In genomic region chr20:60254901-60255411, GRCh38 we compare ENCODE assay signal across 13 cellular contexts.
A peak's percentile ranks its signal among the peaks of the same experiment; 100 is the strongest.
DNase-seq lines count a peak whose midpoint lies in the region; ATAC-seq and TF ChIP-seq lines count a peak whose summit lies in the region.
"Had no signal": no experiment of that assay in that cellular context is flagged by ENCODE, and none has a peak within 500 bp of the region (broad histone marks: within the 10 kb centered on the region; RNA-seq: fewer than 3 reads in every experiment).

No MANE protein-coding gene starts in this region.

- H3K4me1 ChIP-seq in right lobe of liver = peaks cover 0 to 4% (median 0%) of the 10 kb centered on the region in 4 donors
- H3K4me1 ChIP-seq in Caco-2 = no peaks in the 10 kb centered on the region
- H3K4me1 ChIP-seq in Peyer's patch = no peaks in the 10 kb centered on the region

- CTCF ChIA-PET in Caco-2 (lab: Charles Lee) = no interaction called here

- H3K36me3 ChIP-seq in KOPT-K1 (ENCODE audit: insufficient read depth, low read length) = peaks cover 37% of the 10 kb centered on the region
- no peaks in the 10 kb centered on the region for H3K36me3 ChIP-seq in right lobe of liver
- H3K36me3 ChIP-seq in Caco-2 (ENCODE audit: control insufficient read depth, insufficient read depth, low read length) = no peaks in the 10 kb centered on the region
- no peaks in the 10 kb centered on the region for H3K36me3 ChIP-seq in Peyer's patch
- H3K36me3 ChIP-seq: tibial nerve had no signal

- no peaks in the 10 kb centered on the region for H3K9me3 Mint-ChIP-seq in Caco-2 (ENCODE audit: unreplicated experiment)

- WGBS in right lobe of liver (ENCODE audit: insufficient coverage, low coverage, low lambda C conversion rate, missing lambda C conversion rate) = 26% methylated on average over 6 of the region's 6 CpGs

- no TSS peak for BruUV-seq in Caco-2 (replicated peaks; lab: Mats Ljungman, UMichigan)

- no peaks in the 10 kb centered on the region for H3K9me3 ChIP-seq in KOPT-K1 (ENCODE audit: insufficient read depth, low read length, poor library complexity, severe bottlenecking)
- H3K9me3 ChIP-seq in right lobe of liver = no peaks in the 10 kb centered on the region
- H3K9me3 ChIP-seq in Caco-2 = 0 out of 2 replicates have a peak, but pooled peaks cover 3% of the 10 kb centered on the region
- H3K9me3 ChIP-seq in Peyer's patch = no peaks in the 10 kb centered on the region
- H3K9me3 ChIP-seq: tibial nerve had no signal

- no peaks in the 10 kb centered on the region for H3K36me3 Mint-ChIP-seq in Caco-2 (ENCODE audit: insufficient read depth, unreplicated experiment)

- peaks cover 35% of the 10 kb centered on the region for H3K27me3 Mint-ChIP-seq in Caco-2 (ENCODE audit: insufficient read depth, unreplicated experiment)

- H3K4me1 Mint-ChIP-seq in Caco-2 (ENCODE audit: low read depth, unreplicated experiment) = no peaks in the 10 kb centered on the region

- H3K27me3 ChIP-seq in right lobe of liver (no peaks in the 10 kb centered on the region), Caco-2 (replicated peaks; ENCODE audit: control insufficient read depth, insufficient read depth, low read length) (peaks cover 2% of the 10 kb centered on the region; the same call in 1 of the 2 replicates), Peyer's patch (no peaks in the 10 kb centered on the region)
- H3K27me3 ChIP-seq: tibial nerve had no signal

- DNase-seq in COLO829 (ENCODE audit: low spot score) (peak; percentile 59), astrocyte of the hippocampus (ENCODE audit: low read depth, low spot score) (peak; percentile 23), right lobe of liver (no peak), Caco-2 (no peak), NCI-H128 (lab: John Stamatoyannopoulos, UW; ENCODE audit: unreplicated experiment) (no peak), Peyer's patch (no peak)
- DNase-seq: effector CD8-positive, alpha-beta T cell; H9; NCI-H1436; nucleus accumbens had no signal

- ATAC-seq in right lobe of liver (peak; percentile 26 to 68 (median 56)), HG02840 (IDR thresholded peaks at IDR 0.05; ENCODE audit: low FRiP score, unreplicated experiment) (no peak)

- POLR2A ChIA-PET in Caco-2 (lab: Charles Lee) = no interaction called here

- H3K27ac ChIP-seq in KOPT-K1 (ENCODE audit: low read depth, low read length, poor library complexity, severe bottlenecking) = peak overlapping the region; percentile 70
- peak overlapping the region in 1 of 3 donors; percentile 24 for H3K27ac ChIP-seq in right lobe of liver
- no peak overlapping the region for H3K27ac ChIP-seq in Peyer's patch
- H3K27ac ChIP-seq: tibial nerve had no signal

- intact Hi-C loops in right lobe of liver (cut with DNase I) = loop anchor here in 1 of 2 donors (10.0 kb wide), 1 partner anchor 190 kb away; no protein-coding TSS in a partner anchor
- intact Hi-C loops in Caco-2 (cut with micrococcal nuclease; ENCODE audit: unreplicated experiment) = no loop called here

- TF ChIP-seq POLR2A in right lobe of liver (IDR thresholded peaks at IDR 0.05) (no peak), Peyer's patch (IDR thresholded peaks at IDR 0.05) (no peak)

- no peak overlapping the region for H3K4me3 Mint-ChIP-seq in Caco-2 (ENCODE audit: unreplicated experiment)

- no peak for TF ChIP-seq CTCF in right lobe of liver (IDR thresholded peaks at IDR 0.05)
- no peak for TF ChIP-seq CTCF in Caco-2 (IDR thresholded peaks at IDR 0.05; ENCODE audit: insufficient read depth in 1 of 2, low read depth in 1 of 2, low read length in 1 of 2, severe bottlenecking in 1 of 2, unreplicated experiment in 1 of 2)
- TF ChIP-seq CTCF in Peyer's patch (IDR thresholded peaks at IDR 0.05) = no peak

- no peak overlapping the region for H3K27ac Mint-ChIP-seq in Caco-2 (ENCODE audit: unreplicated experiment)
- H3K27ac Mint-ChIP-seq: H9 had no signal

- H3K4me3 ChIP-seq in right lobe of liver = no peak overlapping the region
- H3K4me3 ChIP-seq in Caco-2 (ENCODE audit: low read depth, low read length) = no peak overlapping the region
- no peak overlapping the region for H3K4me3 ChIP-seq in Peyer's patch
- H3K4me3 ChIP-seq: tibial nerve had no signal

Comparison
In these comparisons a context has a peak if more than half of its experiments do, and no peak if none do; other contexts are left out.
1. DNase-seq: peak in COLO829 (single experiment) and astrocyte of the hippocampus (single experiment); none in right lobe of liver (0 of 3), Caco-2 (0 of 2), NCI-H128 (single experiment) and Peyer's patch (0 of 3).